In genomic region chr16:81542609-81543570, GRCh38 we compare ENCODE assay signal across 1 cellular context.
TF ChIP-seq lines count a peak whose summit lies in the region.

No MANE protein-coding gene starts in this region.

TF ChIP-seq in H1, 55 proteins besides CTCF, POLR2A, EP300 and RAD21 (continued from another document):
- TF ChIP-seq ATF3 (IDR thresholded peaks at IDR 0.05; ENCODE audit: insufficient read depth, low read depth, low read length) (no peak), HDAC6 (IDR thresholded peaks at IDR 0.05; ENCODE audit: low read depth, low read length) (no peak), ASH2L (IDR thresholded peaks at IDR 0.05; ENCODE audit: low read length) (no peak), RXRA (IDR thresholded peaks at IDR 0.05; ENCODE audit: insufficient read depth, low read depth, low read length) (no peak), PHF8 (conservative IDR thresholded peaks at IDR 0.05; ENCODE audit: low read depth, low read length) (no peak), NANOG (IDR thresholded peaks at IDR 0.05; ENCODE audit: insufficient read depth, low read depth, low read length, poor library complexity, severe bottlenecking) (no peak), TCF12 (IDR thresholded peaks at IDR 0.05; ENCODE audit: low read depth, low read length) (no peak)
